In the genomic region with DNA sequence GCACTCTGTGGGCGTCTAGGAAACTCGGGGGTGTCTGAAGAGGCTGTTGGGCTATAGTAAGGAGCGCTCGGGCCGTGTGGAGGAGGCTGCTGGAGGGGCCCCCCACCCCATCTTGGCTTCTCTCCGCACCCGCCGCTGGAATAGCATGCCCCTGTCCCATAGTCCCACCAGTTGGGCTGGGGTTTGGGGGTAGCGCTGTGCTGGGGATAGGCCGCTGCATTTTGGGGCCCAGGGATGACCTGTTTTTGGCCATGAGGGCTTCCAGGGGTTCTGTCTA, we compare ENCODE assay signal across 10 cellular contexts. TPM values are rescaled to one million over a fixed set of nuclear protein-coding genes. Genes with fewer than 3 reads are reported as not detected.
A peak's percentile ranks its signal among the peaks of the same experiment; 100 is the strongest.
DNase-seq lines count a peak whose midpoint lies in the region; ATAC-seq and TF ChIP-seq lines count a peak whose summit lies in the region.
"Had no signal": no experiment of that assay in that cellular context is flagged by ENCODE, and none has a peak within 500 bp of the region (broad histone marks: within the 10 kb centered on the region; RNA-seq: fewer than 3 reads in every experiment).

No MANE protein-coding gene starts in this region.

- H3K9me3 ChIP-seq in cardiac muscle cell (ENCODE audit: low read depth) = no peaks in the 10 kb centered on the region
- no peaks in the 10 kb centered on the region for H3K9me3 ChIP-seq in ascending aorta
- H3K9me3 ChIP-seq in right lobe of liver = no peaks in the 10 kb centered on the region
- no peaks in the 10 kb centered on the region for H3K9me3 ChIP-seq in transverse colon

- H3K4me3 ChIP-seq in cardiac muscle cell = peak overlapping the region; percentile 45
- H3K4me3 ChIP-seq in ascending aorta = peak overlapping the region; percentile 62 to 66
- H3K4me3 ChIP-seq in right lobe of liver = peak overlapping the region; percentile 29 to 44 (median 38)
- peak overlapping the region; percentile 25 to 56 (median 46) for H3K4me3 ChIP-seq in transverse colon

- TF ChIP-seq CTCF in cardiac muscle cell (IDR thresholded peaks at IDR 0.05; ENCODE audit: low read depth, low read length) (no peak), ascending aorta (IDR thresholded peaks at IDR 0.05) (no peak), right lobe of liver (IDR thresholded peaks at IDR 0.05) (no peak), transverse colon (IDR thresholded peaks at IDR 0.05) (no peak)

- H3K27ac ChIP-seq in cardiac muscle cell (no peak overlapping the region), ascending aorta (no peak overlapping the region), right lobe of liver (no peak overlapping the region), transverse colon (peak overlapping the region in 3 of 4 donors; percentile 15 to 43 (median 35))

- H3K36me3 ChIP-seq in cardiac muscle cell = no peaks in the 10 kb centered on the region
- no peaks in the 10 kb centered on the region for H3K36me3 ChIP-seq in ascending aorta
- H3K36me3 ChIP-seq in right lobe of liver = no peaks in the 10 kb centered on the region
- H3K36me3 ChIP-seq in transverse colon = no peaks in the 10 kb centered on the region

- no peak for TF ChIP-seq EP300 in transverse colon (IDR thresholded peaks at IDR 0.05; ENCODE audit: low read depth)

- no peak for DNase-seq in cardiac muscle cell (ENCODE audit: low read depth in 1 of 2, low spot score in 1 of 2)
- no peak for DNase-seq in Right ventricle myocardium inferior (ENCODE audit: missing footprints)
- DNase-seq in ascending aorta (ENCODE audit: low spot score in 2 of 2) = no peak
- DNase-seq in right lobe of liver = no peak
- no peak for DNase-seq in transverse colon
- DNase-seq in HT-29 (ENCODE audit: low spot score) = no peak
- no peak for DNase-seq in NCI-H526 (lab: John Stamatoyannopoulos, UW)
- no peak for DNase-seq in NCI-H146 treated with DMSO at 0.1 percent for 48 hours (lab: John Stamatoyannopoulos, UW; ENCODE audit: unreplicated experiment)

- TF ChIP-seq POLR2A in right lobe of liver (IDR thresholded peaks at IDR 0.05) (no peak), transverse colon (IDR thresholded peaks at IDR 0.05) (no peak)

- in situ Hi-C loops in transverse colon (cut with MboI; ENCODE audit: low pct_ligation_motif_present in 1 of 4, low pct_unique_long_range_greater_than_20kb in 1 of 4, low sequenced_read_pairs in 3 of 4) = no loop called here

- H3K4me1 ChIP-seq in cardiac muscle cell (ENCODE audit: low read depth) = peaks cover 10% of the 10 kb centered on the region
- H3K4me1 ChIP-seq in ascending aorta = peaks cover 32 to 41% of the 10 kb centered on the region in 2 donors
- H3K4me1 ChIP-seq in right lobe of liver = peaks cover 0 to 42% (median 12%) of the 10 kb centered on the region in 4 donors
- H3K4me1 ChIP-seq in transverse colon = peaks cover 42 to 62% (median 53%) of the 10 kb centered on the region in 4 donors

- no peak for ATAC-seq in Right ventricle myocardium inferior
- ATAC-seq in right lobe of liver = no peak

- intact Hi-C loops in Right ventricle myocardium inferior (cut with DNase I) = no loop called here
- intact Hi-C loops in ascending aorta (cut with DNase I) = no loop called here
- intact Hi-C loops in right lobe of liver (cut with DNase I) = no loop called here
- intact Hi-C loops in transverse colon (cut with DNase I; ENCODE audit: low total_unique reads) = no loop called here

- H3K27me3 ChIP-seq in cardiac muscle cell = peaks cover 26% of the 10 kb centered on the region
- peaks cover 40% of the 10 kb centered on the region for H3K27me3 ChIP-seq in ascending aorta
- peaks cover 18 to 34% of the 10 kb centered on the region in 2 donors for H3K27me3 ChIP-seq in right lobe of liver
- H3K27me3 ChIP-seq in transverse colon = peaks cover 54% of the 10 kb centered on the region

- WGBS in right lobe of liver (ENCODE audit: insufficient coverage, low coverage, low lambda C conversion rate, missing lambda C conversion rate) = 17% methylated on average over 7 of the region's 10 CpGs
- 1% methylated on average over 9 of the region's 10 CpGs; no CpG with 5 or more reads in 1 of the 2 donors for WGBS in transverse colon (ENCODE audit: low coverage in 1 of 2), 2 donors

RNA-seq across cellular contexts. Expression of a gene that starts 0.5 kb away (rescaled TPM):
- total RNA-seq in cardiac muscle cell (26.3 and 31.9 TPM in 2 replicates), Right ventricle myocardium inferior (1.1 TPM), ascending aorta (1.5 TPM), right lobe of liver (1 to 10 TPM in 4 of 6 experiments, under 1 TPM in 2; 0.26 to 4.0 (median 2.5) TPM), transverse colon (1 to 10 TPM; 3.4 to 7.9 (median 7.2) TPM)
- 34.2 and 43.0 TPM in 2 replicates for polyA plus RNA-seq in cardiac muscle cell
- 2.4 and 3.9 TPM in 2 replicates for total RNA-seq in HT-29 (2014; rRNA removed; shearing (Covaris generic))

RNA-seq across cellular contexts. Expression of a gene that starts 15.6 kb away (rescaled TPM):
- 29.2 and 36.0 TPM in 2 replicates for total RNA-seq in cardiac muscle cell
- 18.3 and 29.6 TPM in 2 replicates for polyA plus RNA-seq in cardiac muscle cell
- 2.1 TPM for total RNA-seq in Right ventricle myocardium inferior
- total RNA-seq in ascending aorta = 11.2 TPM
- total RNA-seq in right lobe of liver = 1 to 10 TPM; 2.3 to 6.4 (median 3.0) TPM
- total RNA-seq in transverse colon = 10 to 100 TPM; 18.3 to 57.2 (median 37.2) TPM
- total RNA-seq in HT-29 (2014; rRNA removed; shearing (Covaris generic)) = 34.6 and 45.0 TPM in 2 replicates

RNA-seq across cellular contexts. Expression of a gene that starts 28.0 kb away (rescaled TPM):
- total RNA-seq in cardiac muscle cell = 19.5 and 23.0 TPM in 2 replicates
- 23.0 and 25.2 TPM in 2 replicates for polyA plus RNA-seq in cardiac muscle cell
- total RNA-seq in Right ventricle myocardium inferior = 101 TPM
- 610 TPM for total RNA-seq in ascending aorta
- total RNA-seq in right lobe of liver = 10 to 100 TPM; 16.2 to 33.9 (median 26.4) TPM
- total RNA-seq in transverse colon = 100 to 1,000 TPM in 3 of 4 donors, 10 to 100 TPM in 1; 90.6 to 196 (median 115) TPM
- total RNA-seq in HT-29 (2014; rRNA removed; shearing (Covaris generic)) = 177 and 185 TPM in 2 replicates

RNA-seq across cellular contexts. Expression of a gene that starts 45.5 kb away (rescaled TPM):
- not detected in 2 replicates for total RNA-seq in cardiac muscle cell
- polyA plus RNA-seq in cardiac muscle cell = 0.27 and 0.57 TPM in 2 replicates
- not detected for total RNA-seq in Right ventricle myocardium inferior
- total RNA-seq in ascending aorta = not detected
- total RNA-seq in right lobe of liver = not detected
- under 1 TPM in 2 of 4 donors, not detected in 2; 0.32 to 0.41 TPM for total RNA-seq in transverse colon
- 0.05 TPM in 1 of 2 replicates, not detected in the other for total RNA-seq in HT-29 (2014; rRNA removed; shearing (Covaris generic))
- total RNA-seq: Daoy, endothelial cell of umbilical vein had no signal
- polyA plus RNA-seq: endothelial cell of umbilical vein had no signal

RNA-seq across cellular contexts. Expression of a gene that starts 45.6 kb away (rescaled TPM):
- 4.3 and 5.4 TPM in 2 replicates for total RNA-seq in cardiac muscle cell
- polyA plus RNA-seq in cardiac muscle cell = 1.1 and 3.8 TPM in 2 replicates
- total RNA-seq in Right ventricle myocardium inferior = 0.35 TPM
- total RNA-seq in ascending aorta = 0.64 TPM
- 1 to 10 TPM in 1 of 6 experiments, under 1 TPM in 4, not detected in 1; 0.72 to 1.4 (median 0.81) TPM for total RNA-seq in right lobe of liver
- total RNA-seq in transverse colon = 1 to 10 TPM in 3 of 4 donors, not detected in 1; 1.9 to 4.6 (median 4.5) TPM
- total RNA-seq in HT-29 (2014; rRNA removed; shearing (Covaris generic)) = 0.70 and 3.3 TPM in 2 replicates
- total RNA-seq: Daoy had no signal

Comparison
In these comparisons a context has a peak if more than half of its experiments do, and no peak if none do; other contexts are left out.
1. H3K27ac ChIP-seq: peak in transverse colon (3 of 4); none in cardiac muscle cell (single experiment), ascending aorta (0 of 2) and right lobe of liver (0 of 3).
2. Peak in every context shown above with its lines, with median percentiles within 50 percentile points of each other: H3K4me3 ChIP-seq.